In genomic region chr13:19050901-19051300, GRCh38 we compare ENCODE assay signal across 25 cellular contexts.
DNase-seq lines count a peak whose midpoint lies in the region; ATAC-seq, FAIRE-seq and TF ChIP-seq lines count a peak whose summit lies in the region.
"Had no signal": no experiment of that assay in that cellular context is flagged by ENCODE, and none has a peak within 500 bp of the region (broad histone marks: within the 10 kb centered on the region; RNA-seq: fewer than 3 reads in every experiment).

No MANE protein-coding gene starts in this region.

- H2BK120ac ChIP-seq in trophoblast cell (ENCODE audit: insufficient read depth, low read length, poor library complexity) = no peak overlapping the region

- H2AK5ac ChIP-seq in trophoblast cell (ENCODE audit: low read length) = no peak overlapping the region

- H3K14ac ChIP-seq in trophoblast cell (ENCODE audit: low read length) = no peak overlapping the region

- no peak overlapping the region for H3K9ac ChIP-seq in trophoblast cell (ENCODE audit: low read length)
- H3K9ac ChIP-seq: BLaER1 treated with 17β-estradiol and CSF1 and Interleukin-3, amounts not matched to agents 10 nM and 100 nM had no signal

- no peaks in the 10 kb centered on the region for H3K79me1 ChIP-seq in trophoblast cell (ENCODE audit: low read length)

- no peak overlapping the region for H3K27ac ChIP-seq in gastroesophageal sphincter
- H3K27ac ChIP-seq in trophoblast cell (ENCODE audit: low read depth, low read length) = no peak overlapping the region
- H3K27ac ChIP-seq: 22Rv1; A549; BLaER1 treated with 17β-estradiol and CSF1 and Interleukin-3, amounts not matched to agents 10 nM and 100 nM; C4-2B had no signal

- H3K4me3 Mint-ChIP-seq in stimulated activated naive CD8-positive, alpha-beta T cell treated with anti-CD3 and anti-CD28 coated beads, Interleukin-15, amount 100 ng/mL, for 72 hours = no peak overlapping the region
- H3K4me3 Mint-ChIP-seq: B cell; CD4-positive, alpha-beta T cell; CD8-positive, alpha-beta T cell had no signal

- no peak overlapping the region for H2AFZ ChIP-seq in trophoblast cell (ENCODE audit: insufficient read depth, low read length, poor library complexity)

- H3K9me3 Mint-ChIP-seq in stimulated activated naive CD8-positive, alpha-beta T cell treated with anti-CD3 and anti-CD28 coated beads, Interleukin-15, amount 100 ng/mL, for 72 hours = peaks cover 8 to 11% of the 10 kb centered on the region in 2 donors

- H2BK5ac ChIP-seq in trophoblast cell (ENCODE audit: low read depth, low read length, poor library complexity) = no peak overlapping the region

- no peak overlapping the region for H4K8ac ChIP-seq in trophoblast cell (ENCODE audit: low read depth, low read length)

- peak; percentile 6 for ATAC-seq in stimulated activated naive CD8-positive, alpha-beta T cell treated with anti-CD3 and anti-CD28 coated beads, Interleukin-15, amount 100 ng/mL, for 72 hours
- ATAC-seq in stimulated activated naive CD8-positive, alpha-beta T cell treated with anti-CD3 and anti-CD28 coated beads, Interleukin-15, Interleukin-2, amounts not matched to agents 100 U/mL and 50 U/mL, for 24 hours = no peak
- ATAC-seq in gastroesophageal sphincter = peak; percentile 11
- ATAC-seq: A549; CD8-positive, alpha-beta T cell; GM12878 had no signal

- H3K4me2 ChIP-seq in trophoblast cell (ENCODE audit: low read length) = no peak overlapping the region
- H3K4me2 ChIP-seq: A549; BLaER1 treated with 17β-estradiol and CSF1 and Interleukin-3, amounts not matched to agents 10 nM and 100 nM had no signal

- H3K27me3 ChIP-seq in gastroesophageal sphincter (no peaks in the 10 kb centered on the region), trophoblast cell (ENCODE audit: insufficient read depth, low read length) (no peaks in the 10 kb centered on the region)
- H3K27me3 ChIP-seq: BLaER1 treated with 17β-estradiol and CSF1 and Interleukin-3, amounts not matched to agents 10 nM and 100 nM had no signal

- TF ChIP-seq EP300 in gastroesophageal sphincter (IDR thresholded peaks at IDR 0.05) = no peak

- no peak overlapping the region for H3K4me3 ChIP-seq in gastroesophageal sphincter
- peak overlapping the region; percentile 44 for H3K4me3 ChIP-seq in trophoblast cell (ENCODE audit: low read depth, low read length)
- H3K4me3 ChIP-seq: A549; BLaER1 treated with 17β-estradiol and CSF1 and Interleukin-3, amounts not matched to agents 10 nM and 100 nM; GM12878 had no signal

- H3K18ac ChIP-seq in trophoblast cell (ENCODE audit: low read length) = no peak overlapping the region

- H3K79me2 ChIP-seq in trophoblast cell (ENCODE audit: control insufficient read depth, insufficient read depth, low read length, poor library complexity) = no peaks in the 10 kb centered on the region

- H3K9me3 ChIP-seq in gastroesophageal sphincter (peaks cover 0 to 8% (median 0%) of the 10 kb centered on the region in 3 donors), trophoblast cell (ENCODE audit: insufficient read depth, low read depth, low read length) (peaks cover 68% of the 10 kb centered on the region)
- H3K9me3 ChIP-seq: A549; BLaER1 treated with 17β-estradiol and CSF1 and Interleukin-3, amounts not matched to agents 10 nM and 100 nM; Caco-2 had no signal

- H3K27ac Mint-ChIP-seq in stimulated activated naive CD8-positive, alpha-beta T cell treated with anti-CD3 and anti-CD28 coated beads, Interleukin-15, amount 100 ng/mL, for 72 hours = no peak overlapping the region
- H3K27ac Mint-ChIP-seq: B cell; CD4-positive, alpha-beta T cell; CD8-positive, alpha-beta T cell had no signal

- H3K36me3 ChIP-seq in gastroesophageal sphincter = no peaks in the 10 kb centered on the region
- peaks cover 0 to 2% of the 10 kb centered on the region in 2 experiments for H3K36me3 ChIP-seq in trophoblast cell (ENCODE audit: control insufficient read depth in 1 of 2, insufficient read depth in 2 of 2, low read length in 2 of 2)
- H3K36me3 ChIP-seq: BLaER1 treated with 17β-estradiol and CSF1 and Interleukin-3, amounts not matched to agents 10 nM and 100 nM had no signal

- no peak overlapping the region for H2BK12ac ChIP-seq in trophoblast cell (ENCODE audit: low read length)

- H3K4ac ChIP-seq in trophoblast cell (ENCODE audit: low read depth, low read length) = no peak overlapping the region

- TF ChIP-seq POLR2A in gastroesophageal sphincter (IDR thresholded peaks at IDR 0.05) = no peak

- 40% methylated on average over 1 of the region's 10 CpGs; no CpG with 5 or more reads in 1 of the 2 donors for WGBS in gastroesophageal sphincter (ENCODE audit: low coverage in 1 of 2), 2 donors
- no CpG with 5 or more reads among the region's 10 CpGs for WGBS in trophoblast cell (ENCODE audit: extremely low coverage, insufficient coverage, insufficient read length)

- H3K4me1 Mint-ChIP-seq in stimulated activated naive CD8-positive, alpha-beta T cell treated with anti-CD3 and anti-CD28 coated beads, Interleukin-15, amount 100 ng/mL, for 72 hours = no peaks in the 10 kb centered on the region
- H3K4me1 Mint-ChIP-seq: B cell had no signal

- H3K27me3 Mint-ChIP-seq in stimulated activated naive CD8-positive, alpha-beta T cell treated with anti-CD3 and anti-CD28 coated beads, Interleukin-15, amount 100 ng/mL, for 72 hours = no peaks in the 10 kb centered on the region
- H3K27me3 Mint-ChIP-seq: B cell; CD4-positive, alpha-beta T cell had no signal

- FAIRE-seq in frontal cortex (lab: Jason Lieb, UNC) = no peak
- FAIRE-seq: A549, GM12878, GM12892, GM18507 had no signal

- no peak for DNase-seq in stimulated activated naive CD8-positive, alpha-beta T cell treated with anti-CD3 and anti-CD28 coated beads, Interleukin-15, amount 100 ng/mL, for 72 hours
- no peak for DNase-seq in stimulated activated naive CD8-positive, alpha-beta T cell treated with anti-CD3 and anti-CD28 coated beads, Interleukin-15, Interleukin-2, amounts not matched to agents 100 U/mL and 50 U/mL, for 24 hours
- DNase-seq in trophoblast cell (no peak), medulla oblongata (ENCODE audit: extremely low spot score) (no peak), frontal cortex (ENCODE audit: low spot score in 2 of 2) (no peak)
- DNase-seq: AML-193; Caco-2; CD4-positive, alpha-beta T cell; CD8-positive, alpha-beta T cell; DMS 273 treated with DMSO at 0.1 percent for 48 hours; DMS153; DMS53; DMS79; DND-41; EL; GDM1 had no signal

- no peak overlapping the region for H3K23ac ChIP-seq in trophoblast cell (ENCODE audit: low read length)

- no peak overlapping the region for H4K12ac ChIP-seq in trophoblast cell (ENCODE audit: low read depth, low read length)

- H4K91ac ChIP-seq in trophoblast cell (ENCODE audit: low read depth, low read length) = no peak overlapping the region

- H3K4me1 ChIP-seq in gastroesophageal sphincter = no peaks in the 10 kb centered on the region
- no peaks in the 10 kb centered on the region for H3K4me1 ChIP-seq in trophoblast cell (ENCODE audit: control insufficient read depth in 1 of 2, insufficient read depth in 2 of 2, low read length in 2 of 2)
- H3K4me1 ChIP-seq: A549; BLaER1 treated with 17β-estradiol and CSF1 and Interleukin-3, amounts not matched to agents 10 nM and 100 nM; Caco-2 had no signal

- TF ChIP-seq CTCF in gastroesophageal sphincter (IDR thresholded peaks at IDR 0.05) = no peak
